In genomic region chr2:53584986-53585385, GRCh38 we compare ENCODE assay signal across 23 cellular contexts.
"Had no signal": no experiment of that assay in that cellular context is flagged by ENCODE, and none has a peak within 500 bp of the region (broad histone marks: within the 10 kb centered on the region; RNA-seq: fewer than 3 reads in every experiment).

No MANE protein-coding gene starts in this region.

- H3K36me3 Mint-ChIP-seq: activated CD4-positive, alpha-beta memory T cell treated with anti-CD3 and anti-CD28 coated beads for 36 hours; activated naive CD4-positive, alpha-beta T cell treated with anti-CD3 and anti-CD28 coated beads, Interleukin-2, amount 50 U/mL, for 72 hours; WTC11 had no signal

- H3K27me3 ChIP-seq: ascending aorta, SJCRH30 had no signal

- H3K27me3 Mint-ChIP-seq: activated CD4-positive, alpha-beta T cell treated with anti-CD3 and anti-CD28 coated beads, Interleukin-2, amount 10 ng/mL, durations not matched to agents 24 days and 14 days had no signal

- H3K4me1 ChIP-seq: ascending aorta, SJCRH30 had no signal

- H3K4me3 ChIP-seq: ascending aorta, SJCRH30 had no signal

- H3K27ac Mint-ChIP-seq: activated CD4-positive, alpha-beta memory T cell treated with anti-CD3 and anti-CD28 coated beads for 36 hours; activated CD4-positive, alpha-beta T cell treated with anti-CD3 and anti-CD28 coated beads, Interleukin-2, amount 10 ng/mL, durations not matched to agents 24 days and 14 days; activated naive CD4-positive, alpha-beta T cell treated with anti-CD3 and anti-CD28 coated beads, Interleukin-2, amount 50 U/mL, for 72 hours; activated naive CD8-positive, alpha-beta T cell treated with anti-CD3 and anti-CD28 coated beads, Interleukin-2, amount 50 U/mL, for 24 hours; T-helper 1 cell treated with Interleukin-12 subunit alpha and Interleukin-12 subunit beta and Interleukin-4 antibody, amounts not matched to agents 30 μg/mL and 1 μg/mL, for 36 hours; WTC11 had no signal

- H3K9me3 Mint-ChIP-seq: activated CD4-positive, alpha-beta memory T cell treated with anti-CD3 and anti-CD28 coated beads for 36 hours; activated CD4-positive, alpha-beta T cell treated with anti-CD3 and anti-CD28 coated beads, Interleukin-2, amount 10 ng/mL, durations not matched to agents 24 days and 14 days; activated naive CD4-positive, alpha-beta T cell treated with anti-CD3 and anti-CD28 coated beads, Interleukin-2, amount 50 U/mL, for 72 hours; activated naive CD8-positive, alpha-beta T cell treated with anti-CD3 and anti-CD28 coated beads, Interleukin-2, amount 50 U/mL, for 24 hours; activated T-cell treated with anti-CD3 and anti-CD28 coated beads, Interleukin-2, amount 50 U/mL, for 4 hours; T-helper 1 cell treated with Interleukin-12 subunit alpha and Interleukin-12 subunit beta and Interleukin-4 antibody, amounts not matched to agents 30 μg/mL and 1 μg/mL, for 36 hours; WTC11 had no signal

- DNase-seq: activated CD4-positive, alpha-beta memory T cell treated with anti-CD3 and anti-CD28 coated beads for 36 hours; activated CD4-positive, alpha-beta T cell treated with anti-CD3 and anti-CD28 coated beads for 1 hour; activated CD4-positive, alpha-beta T cell treated with anti-CD3 and anti-CD28 coated beads, Interleukin-2, amount 10 ng/mL, durations not matched to agents 24 days and 14 days; activated CD8-positive, alpha-beta memory T cell treated with anti-CD3 and anti-CD28 coated beads for 24 hours; activated effector memory CD4-positive, alpha-beta T cell treated with anti-CD3 and anti-CD28 coated beads, Interleukin-2, amount 50 U/mL, for 16 hours; activated naive CD4-positive, alpha-beta T cell treated with Interleukin-2 at 50 U/mL for 16 hours; activated naive CD8-positive, alpha-beta T cell treated with anti-CD3 and anti-CD28 coated beads, Interleukin-2, amount 50 U/mL, for 24 hours; activated T-cell treated with anti-CD3 and anti-CD28 coated beads, Interleukin-2, amount 50 U/mL, for 4 hours; amniotic stem cell; caudate nucleus; Karpas-422; NCI-H1048; NCI-H1930; NCI-H2171; NCI-H226; NCI-H526 treated with DMSO at 0.1 percent for 48 hours; NCI-H82; RPMI8226; SJCRH30 had no signal

- H3K4me1 Mint-ChIP-seq: activated CD4-positive, alpha-beta T cell treated with anti-CD3 and anti-CD28 coated beads, Interleukin-2, amount 10 ng/mL, durations not matched to agents 24 days and 14 days; activated naive CD8-positive, alpha-beta T cell treated with anti-CD3 and anti-CD28 coated beads, Interleukin-2, amount 50 U/mL, for 24 hours had no signal

- H3K4me3 Mint-ChIP-seq: activated CD4-positive, alpha-beta memory T cell treated with anti-CD3 and anti-CD28 coated beads for 36 hours; activated CD4-positive, alpha-beta T cell treated with anti-CD3 and anti-CD28 coated beads, Interleukin-2, amount 10 ng/mL, durations not matched to agents 24 days and 14 days; activated naive CD8-positive, alpha-beta T cell treated with anti-CD3 and anti-CD28 coated beads, Interleukin-2, amount 50 U/mL, for 24 hours; activated T-cell treated with anti-CD3 and anti-CD28 coated beads, Interleukin-2, amount 50 U/mL, for 4 hours; T-helper 1 cell treated with Interleukin-12 subunit alpha and Interleukin-12 subunit beta and Interleukin-4 antibody, amounts not matched to agents 30 μg/mL and 1 μg/mL, for 36 hours; WTC11 had no signal

- H3K27ac ChIP-seq: ascending aorta, SJCRH30 had no signal

- H3K9me3 ChIP-seq: ascending aorta, SJCRH30 had no signal

- H3K36me3 ChIP-seq: ascending aorta, SJCRH30 had no signal
